1 cellular context compared by ENCODE assay signal in the genomic region with DNA sequence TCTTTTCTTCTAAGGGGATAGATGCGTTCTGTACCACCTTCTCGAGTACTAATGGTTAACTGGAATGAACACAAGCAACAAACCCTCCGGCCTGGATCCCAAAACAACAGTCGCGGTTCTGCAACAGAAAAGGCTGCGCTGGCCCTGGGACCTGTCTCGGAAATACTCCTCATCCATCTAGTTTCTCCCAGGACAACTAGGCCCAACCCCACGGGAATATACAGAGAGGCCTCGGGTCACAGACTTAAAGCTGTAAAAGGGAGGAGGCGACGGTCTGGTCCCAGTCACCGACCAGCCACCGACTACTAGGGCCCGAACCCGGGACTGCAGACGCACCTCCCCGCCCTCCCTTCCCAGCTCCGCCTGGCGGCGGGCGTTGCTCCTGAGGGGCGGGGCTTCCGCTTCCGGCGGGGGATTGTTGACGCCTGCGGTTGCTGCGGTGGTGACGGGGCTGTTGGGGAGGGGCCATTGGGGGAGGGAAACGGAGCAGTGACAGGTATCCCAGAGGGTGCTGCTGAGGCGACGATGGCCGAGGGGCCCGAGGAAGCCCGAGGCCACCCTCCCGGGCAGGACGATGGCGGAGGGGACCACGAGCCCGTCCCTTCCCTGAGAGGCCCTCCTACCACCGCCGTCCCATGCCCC.
A peak's percentile ranks its signal among the peaks of the same experiment; 100 is the strongest.
TF ChIP-seq lines count a peak whose summit lies in the region.

A gene with protein sequence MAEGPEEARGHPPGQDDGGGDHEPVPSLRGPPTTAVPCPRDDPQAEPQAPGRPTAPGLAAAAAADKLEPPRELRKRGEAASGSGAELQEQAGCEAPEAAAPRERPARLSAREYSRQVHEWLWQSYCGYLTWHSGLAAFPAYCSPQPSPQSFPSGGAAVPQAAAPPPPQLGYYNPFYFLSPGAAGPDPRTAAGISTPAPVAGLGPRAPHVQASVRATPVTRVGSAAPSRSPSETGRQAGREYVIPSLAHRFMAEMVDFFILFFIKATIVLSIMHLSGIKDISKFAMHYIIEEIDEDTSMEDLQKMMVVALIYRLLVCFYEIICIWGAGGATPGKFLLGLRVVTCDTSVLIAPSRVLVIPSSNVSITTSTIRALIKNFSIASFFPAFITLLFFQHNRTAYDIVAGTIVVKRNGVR (plus strand): TSS at position 418 of the 642 bp plus-strand sequence. CDS start 108 bp downstream, at position 526.

TF ChIP-seq in HEK293, 187 proteins besides CTCF, POLR2A, EP300 and RAD21 (continued from another document and continues in another):
- TF ChIP-seq, protein P1, sequence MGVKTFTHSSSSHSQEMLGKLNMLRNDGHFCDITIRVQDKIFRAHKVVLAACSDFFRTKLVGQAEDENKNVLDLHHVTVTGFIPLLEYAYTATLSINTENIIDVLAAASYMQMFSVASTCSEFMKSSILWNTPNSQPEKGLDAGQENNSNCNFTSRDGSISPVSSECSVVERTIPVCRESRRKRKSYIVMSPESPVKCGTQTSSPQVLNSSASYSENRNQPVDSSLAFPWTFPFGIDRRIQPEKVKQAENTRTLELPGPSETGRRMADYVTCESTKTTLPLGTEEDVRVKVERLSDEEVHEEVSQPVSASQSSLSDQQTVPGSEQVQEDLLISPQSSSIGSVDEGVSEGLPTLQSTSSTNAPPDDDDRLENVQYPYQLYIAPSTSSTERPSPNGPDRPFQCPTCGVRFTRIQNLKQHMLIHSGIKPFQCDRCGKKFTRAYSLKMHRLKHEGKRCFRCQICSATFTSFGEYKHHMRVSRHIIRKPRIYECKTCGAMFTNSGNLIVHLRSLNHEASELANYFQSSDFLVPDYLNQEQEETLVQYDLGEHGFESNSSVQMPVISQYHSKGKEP (tag by site-specific recombination; IDR thresholded peaks at IDR 0.05), result no peak
- TF ChIP-seq, protein P2, sequence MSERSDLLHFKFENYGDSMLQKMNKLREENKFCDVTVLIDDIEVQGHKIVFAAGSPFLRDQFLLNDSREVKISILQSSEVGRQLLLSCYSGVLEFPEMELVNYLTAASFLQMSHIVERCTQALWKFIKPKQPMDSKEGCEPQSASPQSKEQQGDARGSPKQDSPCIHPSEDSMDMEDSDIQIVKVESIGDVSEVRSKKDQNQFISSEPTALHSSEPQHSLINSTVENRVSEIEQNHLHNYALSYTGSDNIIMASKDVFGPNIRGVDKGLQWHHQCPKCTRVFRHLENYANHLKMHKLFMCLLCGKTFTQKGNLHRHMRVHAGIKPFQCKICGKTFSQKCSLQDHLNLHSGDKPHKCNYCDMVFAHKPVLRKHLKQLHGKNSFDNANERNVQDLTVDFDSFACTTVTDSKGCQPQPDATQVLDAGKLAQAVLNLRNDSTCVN (tag by site-specific recombination; optimal IDR thresholded peaks at IDR 0.05), result no peak
- TF ChIP-seq KLF1 (tag by site-specific recombination; IDR thresholded peaks at IDR 0.05) (peak; percentile 79), PRDM1 (tag by site-specific recombination; IDR thresholded peaks at IDR 0.05) (no peak), MZF1 (tag by site-specific recombination; IDR thresholded peaks at IDR 0.05; ENCODE audit: borderline replicate concordance) (no peak), ZNF544 (tag by site-specific recombination; IDR thresholded peaks at IDR 0.05) (no peak), ZNF670 (tag by site-specific recombination; IDR thresholded peaks at IDR 0.05; ENCODE audit: low read depth) (no peak), ZNF292 (tag by site-specific recombination; IDR thresholded peaks at IDR 0.05; ENCODE audit: borderline replicate concordance, low read depth) (no peak), ZNF426 (tag by site-specific recombination; IDR thresholded peaks at IDR 0.05) (no peak), ZNF529 (tag by site-specific recombination; IDR thresholded peaks at IDR 0.05; ENCODE audit: insufficient replicate concordance) (no peak), BCL11B (tag by site-specific recombination; IDR thresholded peaks at IDR 0.05; ENCODE audit: low read depth) (no peak), OVOL3 (tag by site-specific recombination; IDR thresholded peaks at IDR 0.05) (no peak), ZNF76 (tag by site-specific recombination; IDR thresholded peaks at IDR 0.05; ENCODE audit: borderline replicate concordance, low read depth) (peak; percentile 73), TCF7L2 (IDR thresholded peaks at IDR 0.05; ENCODE audit: borderline replicate concordance, low read depth, low read length) (no peak), ZBTB17 (tag by site-specific recombination; IDR thresholded peaks at IDR 0.05) (no peak), ZNF624 (tag by site-specific recombination; IDR thresholded peaks at IDR 0.05) (no peak), WT1 (tag by site-specific recombination; IDR thresholded peaks at IDR 0.05) (peak; percentile 63), SP2 (tag by site-specific recombination; IDR thresholded peaks at IDR 0.05) (peak; percentile 94), ZXDB (tag by site-specific recombination; IDR thresholded peaks at IDR 0.05) (no peak), ZNF354C (tag by site-specific recombination; IDR thresholded peaks at IDR 0.05; ENCODE audit: borderline replicate concordance, low read depth) (no peak), ZEB2 (tag by site-specific recombination; IDR thresholded peaks at IDR 0.05) (peak; percentile 80), ZNF274 (IDR thresholded peaks at IDR 0.05; ENCODE audit: low read length) (no peak), ZNF274 (tag by site-specific recombination; IDR thresholded peaks at IDR 0.05; ENCODE audit: borderline replicate concordance) (no peak), ZNF707 (tag by site-specific recombination; IDR thresholded peaks at IDR 0.05) (no peak), ZNF660 (tag by site-specific recombination; IDR thresholded peaks at IDR 0.05) (peak; percentile 16; the same call in 1 of the 2 replicates), KLF10 (tag by site-specific recombination; IDR thresholded peaks at IDR 0.05) (peak; percentile 68; the same call in 1 of the 2 replicates), HOXC10 (CRISPR knock-in tag; IDR thresholded peaks at IDR 0.05) (no peak), FEZF1 (tag by site-specific recombination; IDR thresholded peaks at IDR 0.05) (no peak), ZNF16 (tag by site-specific recombination; IDR thresholded peaks at IDR 0.05; ENCODE audit: low read depth) (no peak), ZNF473 (tag by site-specific recombination; IDR thresholded peaks at IDR 0.05) (no peak), ZNF211 (tag by site-specific recombination; IDR thresholded peaks at IDR 0.05; ENCODE audit: low read depth) (no peak), ZNF423 (tag by site-specific recombination; IDR thresholded peaks at IDR 0.05) (no peak), ZNF654 (tag by site-specific recombination; IDR thresholded peaks at IDR 0.05; ENCODE audit: low read depth) (no peak), GLIS1 (tag by site-specific recombination; IDR thresholded peaks at IDR 0.05) (no peak)
- TF ChIP-seq, protein P3, sequence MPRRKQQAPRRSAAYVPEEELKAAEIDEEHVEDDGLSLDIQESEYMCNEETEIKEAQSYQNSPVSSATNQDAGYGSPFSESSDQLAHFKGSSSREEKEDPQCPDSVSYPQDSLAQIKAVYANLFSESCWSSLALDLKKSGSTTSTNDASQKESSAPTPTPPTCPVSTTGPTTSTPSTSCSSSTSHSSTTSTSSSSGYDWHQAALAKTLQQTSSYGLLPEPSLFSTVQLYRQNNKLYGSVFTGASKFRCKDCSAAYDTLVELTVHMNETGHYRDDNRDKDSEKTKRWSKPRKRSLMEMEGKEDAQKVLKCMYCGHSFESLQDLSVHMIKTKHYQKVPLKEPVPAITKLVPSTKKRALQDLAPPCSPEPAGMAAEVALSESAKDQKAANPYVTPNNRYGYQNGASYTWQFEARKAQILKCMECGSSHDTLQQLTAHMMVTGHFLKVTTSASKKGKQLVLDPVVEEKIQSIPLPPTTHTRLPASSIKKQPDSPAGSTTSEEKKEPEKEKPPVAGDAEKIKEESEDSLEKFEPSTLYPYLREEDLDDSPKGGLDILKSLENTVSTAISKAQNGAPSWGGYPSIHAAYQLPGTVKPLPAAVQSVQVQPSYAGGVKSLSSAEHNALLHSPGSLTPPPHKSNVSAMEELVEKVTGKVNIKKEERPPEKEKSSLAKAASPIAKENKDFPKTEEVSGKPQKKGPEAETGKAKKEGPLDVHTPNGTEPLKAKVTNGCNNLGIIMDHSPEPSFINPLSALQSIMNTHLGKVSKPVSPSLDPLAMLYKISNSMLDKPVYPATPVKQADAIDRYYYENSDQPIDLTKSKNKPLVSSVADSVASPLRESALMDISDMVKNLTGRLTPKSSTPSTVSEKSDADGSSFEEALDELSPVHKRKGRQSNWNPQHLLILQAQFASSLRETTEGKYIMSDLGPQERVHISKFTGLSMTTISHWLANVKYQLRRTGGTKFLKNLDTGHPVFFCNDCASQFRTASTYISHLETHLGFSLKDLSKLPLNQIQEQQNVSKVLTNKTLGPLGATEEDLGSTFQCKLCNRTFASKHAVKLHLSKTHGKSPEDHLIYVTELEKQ (tag by site-specific recombination; IDR thresholded peaks at IDR 0.05; ENCODE audit: borderline replicate concordance), result no peak
- TF ChIP-seq, protein P4, sequence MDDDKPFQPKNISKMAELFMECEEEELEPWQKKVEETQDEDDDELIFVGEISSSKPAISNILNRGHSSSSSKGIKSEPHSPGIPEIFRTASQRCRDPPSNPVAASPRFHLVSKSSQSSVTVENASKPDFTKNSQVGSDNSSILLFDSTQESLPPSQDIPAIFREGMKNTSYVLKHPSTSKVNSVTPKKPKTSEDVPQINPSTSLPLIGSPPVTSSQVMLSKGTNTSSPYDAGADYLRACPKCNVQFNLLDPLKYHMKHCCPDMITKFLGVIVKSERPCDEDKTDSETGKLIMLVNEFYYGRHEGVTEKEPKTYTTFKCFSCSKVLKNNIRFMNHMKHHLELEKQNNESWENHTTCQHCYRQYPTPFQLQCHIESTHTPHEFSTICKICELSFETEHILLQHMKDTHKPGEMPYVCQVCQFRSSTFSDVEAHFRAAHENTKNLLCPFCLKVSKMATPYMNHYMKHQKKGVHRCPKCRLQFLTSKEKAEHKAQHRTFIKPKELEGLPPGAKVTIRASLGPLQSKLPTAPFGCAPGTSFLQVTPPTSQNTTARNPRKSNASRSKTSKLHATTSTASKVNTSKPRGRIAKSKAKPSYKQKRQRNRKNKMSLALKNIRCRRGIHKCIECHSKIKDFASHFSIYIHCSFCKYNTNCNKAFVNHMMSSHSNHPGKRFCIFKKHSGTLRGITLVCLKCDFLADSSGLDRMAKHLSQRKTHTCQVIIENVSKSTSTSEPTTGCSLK (tag by site-specific recombination; IDR thresholded peaks at IDR 0.05), result no peak
- TF ChIP-seq, protein P5, sequence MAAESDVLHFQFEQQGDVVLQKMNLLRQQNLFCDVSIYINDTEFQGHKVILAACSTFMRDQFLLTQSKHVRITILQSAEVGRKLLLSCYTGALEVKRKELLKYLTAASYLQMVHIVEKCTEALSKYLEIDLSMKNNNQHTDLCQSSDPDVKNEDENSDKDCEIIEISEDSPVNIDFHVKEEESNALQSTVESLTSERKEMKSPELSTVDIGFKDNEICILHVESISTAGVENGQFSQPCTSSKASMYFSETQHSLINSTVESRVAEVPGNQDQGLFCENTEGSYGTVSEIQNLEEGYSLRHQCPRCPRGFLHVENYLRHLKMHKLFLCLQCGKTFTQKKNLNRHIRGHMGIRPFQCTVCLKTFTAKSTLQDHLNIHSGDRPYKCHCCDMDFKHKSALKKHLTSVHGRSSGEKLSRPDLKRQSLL (tag by site-specific recombination; IDR thresholded peaks at IDR 0.05), result no peak
- TF ChIP-seq, protein P6, sequence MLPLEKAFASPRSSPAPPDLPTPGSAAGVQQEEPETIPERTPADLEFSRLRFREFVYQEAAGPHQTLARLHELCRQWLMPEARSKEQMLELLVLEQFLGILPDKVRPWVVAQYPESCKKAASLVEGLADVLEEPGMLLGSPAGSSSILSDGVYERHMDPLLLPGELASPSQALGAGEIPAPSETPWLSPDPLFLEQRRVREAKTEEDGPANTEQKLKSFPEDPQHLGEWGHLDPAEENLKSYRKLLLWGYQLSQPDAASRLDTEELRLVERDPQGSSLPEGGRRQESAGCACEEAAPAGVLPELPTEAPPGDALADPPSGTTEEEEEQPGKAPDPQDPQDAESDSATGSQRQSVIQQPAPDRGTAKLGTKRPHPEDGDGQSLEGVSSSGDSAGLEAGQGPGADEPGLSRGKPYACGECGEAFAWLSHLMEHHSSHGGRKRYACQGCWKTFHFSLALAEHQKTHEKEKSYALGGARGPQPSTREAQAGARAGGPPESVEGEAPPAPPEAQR (tag by site-specific recombination; IDR thresholded peaks at IDR 0.05), result no peak
- TF ChIP-seq, protein P7, sequence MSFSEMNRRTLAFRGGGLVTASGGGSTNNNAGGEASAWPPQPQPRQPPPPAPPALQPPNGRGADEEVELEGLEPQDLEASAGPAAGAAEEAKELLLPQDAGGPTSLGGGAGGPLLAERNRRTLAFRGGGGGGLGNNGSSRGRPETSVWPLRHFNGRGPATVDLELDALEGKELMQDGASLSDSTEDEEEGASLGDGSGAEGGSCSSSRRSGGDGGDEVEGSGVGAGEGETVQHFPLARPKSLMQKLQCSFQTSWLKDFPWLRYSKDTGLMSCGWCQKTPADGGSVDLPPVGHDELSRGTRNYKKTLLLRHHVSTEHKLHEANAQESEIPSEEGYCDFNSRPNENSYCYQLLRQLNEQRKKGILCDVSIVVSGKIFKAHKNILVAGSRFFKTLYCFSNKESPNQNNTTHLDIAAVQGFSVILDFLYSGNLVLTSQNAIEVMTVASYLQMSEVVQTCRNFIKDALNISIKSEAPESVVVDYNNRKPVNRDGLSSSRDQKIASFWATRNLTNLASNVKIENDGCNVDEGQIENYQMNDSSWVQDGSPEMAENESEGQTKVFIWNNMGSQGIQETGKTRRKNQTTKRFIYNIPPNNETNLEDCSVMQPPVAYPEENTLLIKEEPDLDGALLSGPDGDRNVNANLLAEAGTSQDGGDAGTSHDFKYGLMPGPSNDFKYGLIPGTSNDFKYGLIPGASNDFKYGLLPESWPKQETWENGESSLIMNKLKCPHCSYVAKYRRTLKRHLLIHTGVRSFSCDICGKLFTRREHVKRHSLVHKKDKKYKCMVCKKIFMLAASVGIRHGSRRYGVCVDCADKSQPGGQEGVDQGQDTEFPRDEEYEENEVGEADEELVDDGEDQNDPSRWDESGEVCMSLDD (tag by site-specific recombination; IDR thresholded peaks at IDR 0.05), result no peak
- TF ChIP-seq, protein P8, sequence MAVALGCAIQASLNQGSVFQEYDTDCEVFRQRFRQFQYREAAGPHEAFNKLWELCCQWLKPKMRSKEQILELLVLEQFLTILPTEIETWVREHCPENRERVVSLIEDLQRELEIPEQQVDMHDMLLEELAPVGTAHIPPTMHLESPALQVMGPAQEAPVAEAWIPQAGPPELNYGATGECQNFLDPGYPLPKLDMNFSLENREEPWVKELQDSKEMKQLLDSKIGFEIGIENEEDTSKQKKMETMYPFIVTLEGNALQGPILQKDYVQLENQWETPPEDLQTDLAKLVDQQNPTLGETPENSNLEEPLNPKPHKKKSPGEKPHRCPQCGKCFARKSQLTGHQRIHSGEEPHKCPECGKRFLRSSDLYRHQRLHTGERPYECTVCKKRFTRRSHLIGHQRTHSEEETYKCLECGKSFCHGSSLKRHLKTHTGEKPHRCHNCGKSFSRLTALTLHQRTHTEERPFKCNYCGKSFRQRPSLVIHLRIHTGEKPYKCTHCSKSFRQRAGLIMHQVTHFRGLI (tag by site-specific recombination; IDR thresholded peaks at IDR 0.05), result no peak
